8 cellular contexts compared by ENCODE assay signal in genomic region chr13:112711528-112712265, GRCh38. TPM values are rescaled to one million over a fixed set of nuclear protein-coding genes. Genes with fewer than 3 reads are reported as not detected.
A peak's percentile ranks its signal among the peaks of the same experiment; 100 is the strongest.
DNase-seq lines count a peak whose midpoint lies in the region; ATAC-seq, FAIRE-seq and TF ChIP-seq lines count a peak whose summit lies in the region.

No MANE protein-coding gene starts in this region.

- RAD21 ChIA-PET in GM12878 (lab: Charles Lee; ENCODE audit: unreplicated experiment): interaction anchor here (1.0 to 1.2 kb wide), 2 partner anchors 18 to 57 kb away, joined by 3 to 5 read pairs; no protein-coding TSS in a partner anchor

- H3K27ac ChIP-seq in GM12878 (ENCODE audit: control insufficient read depth, insufficient read depth): no peak overlapping the region

- intact Hi-C loops in Calu3 (cut with micrococcal nuclease; ENCODE audit: unreplicated experiment) (no loop called here), GM12878 (cut with micrococcal nuclease; ENCODE audit: unreplicated experiment) (no loop called here)
- intact Hi-C loops in activated CD4-positive, alpha-beta memory T cell treated with anti-CD3 and anti-CD28 coated beads for 36 hours (cut with micrococcal nuclease): no loop called here

- no peak overlapping the region for H3K4me3 ChIP-seq in GM12878
- H3K4me3 ChIP-seq in iPS-15b (ENCODE audit: low read depth, low read length): peak overlapping the region; percentile 33
- H3K4me3 ChIP-seq in retinal pigment epithelial cell (ENCODE audit: low read length): peak overlapping the region; percentile 29

- BruUV-seq in Calu3 (replicated peaks; lab: Mats Ljungman, UMichigan) (no TSS peak), GM12878 (replicated peaks; lab: Mats Ljungman, UMichigan) (no TSS peak)

- H3K36me3 Mint-ChIP-seq in Calu3 (ENCODE audit: insufficient read depth, unreplicated experiment): peaks cover 10% of the 10 kb centered on the region
- no peaks in the 10 kb centered on the region for H3K36me3 Mint-ChIP-seq in activated CD4-positive, alpha-beta memory T cell treated with anti-CD3 and anti-CD28 coated beads for 36 hours

- no peaks in the 10 kb centered on the region for H3K27me3 ChIP-seq in GM12878 (replicated peaks in 1 of 2; ENCODE audit: control insufficient read depth in 2 of 2, insufficient read depth in 2 of 2, low read length in 1 of 2)
- no peaks in the 10 kb centered on the region for H3K27me3 ChIP-seq in iPS-15b (ENCODE audit: control insufficient read depth, insufficient read depth, low read length)

- H3K36me3 ChIP-seq in GM12878 (ENCODE audit: control insufficient read depth in 2 of 2, insufficient read depth in 2 of 2, low read length in 1 of 2) (no peaks in the 10 kb centered on the region; a peak in 1 of 4 replicates), iPS-15b (ENCODE audit: control insufficient read depth, insufficient read depth, low read length) (peaks cover 10% of the 10 kb centered on the region)

- no peak overlapping the region for H3K4me2 ChIP-seq in GM12878 (ENCODE audit: control insufficient read depth, insufficient read depth)

- H3K4me3 Mint-ChIP-seq in Calu3 (ENCODE audit: low read depth, unreplicated experiment): no peak overlapping the region
- no peak overlapping the region for H3K4me3 Mint-ChIP-seq in activated CD4-positive, alpha-beta memory T cell treated with anti-CD3 and anti-CD28 coated beads for 36 hours

- no peaks in the 10 kb centered on the region for H3K9me3 Mint-ChIP-seq in Calu3 (ENCODE audit: low read depth, unreplicated experiment)
- H3K9me3 Mint-ChIP-seq in activated CD4-positive, alpha-beta memory T cell treated with anti-CD3 and anti-CD28 coated beads for 36 hours: no peaks in the 10 kb centered on the region

- no peak overlapping the region for H2AFZ ChIP-seq in GM12878 (ENCODE audit: control insufficient read depth, low read depth, low read length)

- no peaks in the 10 kb centered on the region for H4K20me1 ChIP-seq in GM12878 (ENCODE audit: control insufficient read depth, insufficient read depth)

- H3K27ac Mint-ChIP-seq in Calu3 (ENCODE audit: unreplicated experiment): no peak overlapping the region
- no peak overlapping the region for H3K27ac Mint-ChIP-seq in activated CD4-positive, alpha-beta memory T cell treated with anti-CD3 and anti-CD28 coated beads for 36 hours

- TF ChIP-seq EP300 in GM12878 (IDR thresholded peaks at IDR 0.05; ENCODE audit: borderline replicate concordance in 1 of 2, control insufficient read depth in 1 of 2, low read depth in 2 of 2, low read length in 2 of 2): peak in 1 of 2 experiments; percentile 24; a peak in 1 of 4 replicates

- POLR2A ChIA-PET in GM12878 (lab: Charles Lee): interaction anchor here (0.5 to 1.1 kb wide), 2 partner anchors 14 to 1355 kb away, joined by 3 to 4 read pairs; no protein-coding TSS in a partner anchor
- POLR2A ChIA-PET in activated CD4-positive, alpha-beta memory T cell treated with anti-CD3 and anti-CD28 coated beads for 36 hours (lab: Charles Lee): no interaction called here

- peaks cover 9% of the 10 kb centered on the region for H3K4me1 Mint-ChIP-seq in Calu3 (ENCODE audit: low read depth, unreplicated experiment)
- peaks cover 18% of the 10 kb centered on the region for H3K4me1 Mint-ChIP-seq in activated CD4-positive, alpha-beta memory T cell treated with anti-CD3 and anti-CD28 coated beads for 36 hours (ENCODE audit: low read depth)

- CTCF ChIA-PET in Calu3 (lab: Charles Lee): no interaction called here
- CTCF ChIA-PET in GM12878 (lab: Yijun Ruan, JAX): interaction anchor here (1.0 kb wide), 1 partner anchor 72 kb away, joined by 3 read pairs; no protein-coding TSS in a partner anchor
- CTCF ChIA-PET in activated CD4-positive, alpha-beta memory T cell treated with anti-CD3 and anti-CD28 coated beads for 36 hours (lab: Charles Lee): interaction anchor here (0.8 kb wide), 1 partner anchor 163 kb away, joined by 3 read pairs; no protein-coding TSS in a partner anchor

- no peak overlapping the region for H3K9ac ChIP-seq in GM12878 (ENCODE audit: control insufficient read depth, insufficient read depth, low read length)
- H3K9ac ChIP-seq in iPS-15b (ENCODE audit: low read depth, low read length): peak overlapping the region; percentile 28

- no peak for TF ChIP-seq RAD21 in GM12878 (IDR thresholded peaks at IDR 0.05; ENCODE audit: insufficient read depth, low read depth, low read length)

- 51% methylated on average over 22 of the region's 22 CpGs for WGBS in GM12878 (ENCODE audit: insufficient coverage, insufficient replicate concordance, low lambda C conversion rate, missing lambda C conversion rate)

- DNase-seq in Calu3 (peak; percentile 43), NCI-H146 treated with DMSO at 0.1 percent for 48 hours (lab: John Stamatoyannopoulos, UW; ENCODE audit: unreplicated experiment) (peak; percentile 33), GM12878 (ENCODE audit: low read depth, low spot score) (no peak), retinal pigment epithelial cell (ENCODE audit: low read depth) (peak; percentile 97), GM19240 (ENCODE audit: insufficient read length, low spot score) (no peak)
- DNase-seq in activated CD4-positive, alpha-beta memory T cell treated with anti-CD3 and anti-CD28 coated beads for 36 hours: no peak

- no peak for TF ChIP-seq POLR2A in GM12878 (IDR thresholded peaks at IDR 0.05; ENCODE audit: low read depth, low read length)

- TF ChIP-seq CTCF in Calu3 (IDR thresholded peaks at IDR 0.05; ENCODE audit: unreplicated experiment) (no peak), GM12878 (IDR thresholded peaks at IDR 0.05 in 2 of 3, conservative IDR thresholded peaks at IDR 0.05 in 1 of 3; ENCODE audit: control insufficient read depth in 2 of 3, extremely low read depth in 1 of 3, insufficient read depth in 1 of 3, low read depth in 3 of 3, low read length in 3 of 3) (0 out of 6 replicates have a peak, but pooled peaks of 1 of the 3 experiments have one; percentile 12), retinal pigment epithelial cell (conservative IDR thresholded peaks at IDR 0.05; ENCODE audit: low read depth, low read length) (peak; percentile 24)

- H3K79me2 ChIP-seq in GM12878 (ENCODE audit: control insufficient read depth, insufficient read depth, low read length): peaks cover 3% of the 10 kb centered on the region

- in situ Hi-C loops in GM12878 (cut with MboI): no loop called here

- ATAC-seq in GM21447 (IDR thresholded peaks at IDR 0.05; ENCODE audit: unreplicated experiment) (peak; percentile 73), GM12878 (peak; percentile 72)

- H3K9me3 ChIP-seq in GM12878 (replicated peaks; ENCODE audit: control insufficient read depth, insufficient read depth, low read length) (no peaks in the 10 kb centered on the region; the same call in 2 of the 3 replicates), iPS-15b (ENCODE audit: control insufficient read depth, insufficient read depth, low read length) (no peaks in the 10 kb centered on the region)

- H3K4me1 ChIP-seq in GM12878 (ENCODE audit: control insufficient read depth, insufficient read depth, low read length): peaks cover 9% of the 10 kb centered on the region
- H3K4me1 ChIP-seq in iPS-15b (ENCODE audit: control insufficient read depth, insufficient read depth, low read length): peaks cover 7% of the 10 kb centered on the region

- H3K27me3 Mint-ChIP-seq in Calu3 (ENCODE audit: unreplicated experiment): no peaks in the 10 kb centered on the region
- H3K27me3 Mint-ChIP-seq in activated CD4-positive, alpha-beta memory T cell treated with anti-CD3 and anti-CD28 coated beads for 36 hours: no peaks in the 10 kb centered on the region

- no peak for FAIRE-seq in GM12878 (lab: Jason Lieb, UNC)

- SMC1A ChIA-PET in GM12878 (lab: Charles Lee; ENCODE audit: uncharacterized antibody, unreplicated experiment): interaction anchor here (1.1 to 1.4 kb wide), 2 partner anchors 14 to 89 kb away, joined by 3 read pairs; no protein-coding TSS in a partner anchor

TF ChIP-seq in GM12878, 131 proteins besides CTCF, POLR2A, EP300 and RAD21 (continues in another document):
- no peak for TF ChIP-seq CHD1 (IDR thresholded peaks at IDR 0.05; ENCODE audit: low read depth, low read length)
- peak; percentile 38 for TF ChIP-seq MEF2B (IDR thresholded peaks at IDR 0.05; ENCODE audit: partially characterized antibody, poor library complexity, severe bottlenecking)

RNA-seq across cellular contexts. Expression of gene ATP11A, which starts 21.9 kb away (rescaled TPM):
- 113 and 115 TPM in 2 replicates for total RNA-seq in Calu3 (2022)
- total RNA-seq in GM12878 (2013; cell fraction: nucleolus; rRNA removed): 142 and 148 TPM in 2 replicates
- 12.3 and 14.3 TPM in 2 replicates for total RNA-seq in GM12878 (2014; rRNA removed)
- 8.4 and 8.9 TPM in 2 replicates for total RNA-seq in GM12878 (2014; rRNA removed; fragmentation: Illumina TruSeq; extraction: Trizol)
- 59.0 and 69.6 TPM in 2 replicates for total RNA-seq in GM12878 (2021)
- 10.8 TPM for polyA plus RNA-seq in GM12878 (2011; ENCODE audit: low read depth)
- polyA plus RNA-seq in GM12878 (2011; rRNA removed): 5.7 and 5.9 TPM in 2 replicates
- 9.3 and 11.4 TPM in 2 replicates for polyA plus RNA-seq in GM12878 (2011; cell fraction: cytosol; rRNA removed)
- polyA plus RNA-seq in GM12878 (2011; cell fraction: nucleus; rRNA removed): 86.2 and 125 TPM in 2 replicates
- polyA plus RNA-seq in GM12878 (2012): 16.6 and 17.2 TPM in 2 replicates
- 17.6 and 21.6 TPM in 2 replicates for polyA plus RNA-seq in GM12878 (2014; fragmentation: Illumina TruSeq; extraction: Trizol)
- 1 to 10 TPM; 1.4 to 2.1 TPM for polyA plus RNA-seq in GM12878 (2014; fragmentation: Nextera tagmentation; extraction: Ambion mirVana)
- polyA plus RNA-seq in GM12878 (2014; rRNA removed): 21.9 and 31.1 TPM in 2 replicates
- 10 to 100 TPM; 14.5 to 17.2 TPM for polyA plus RNA-seq in GM12878 (2016; fragmentation: Nextera tagmentation; extraction: Ambion mirVana)
- 21.1 and 21.8 TPM in 2 replicates for polyA minus RNA-seq in GM12878 (2011; rRNA and poly(A)+ RNA removed)
- polyA minus RNA-seq in GM12878 (2011; cell fraction: cytosol; rRNA and poly(A)+ RNA removed): 15.1 and 16.3 TPM in 2 replicates
- 31.6 and 60.1 TPM in 2 replicates for polyA minus RNA-seq in GM12878 (2011; cell fraction: nucleus; rRNA and poly(A)+ RNA removed)
- total RNA-seq in activated CD4-positive, alpha-beta memory T cell treated with anti-CD3 and anti-CD28 coated beads for 36 hours: 10 to 100 TPM; 36.6 to 38.7 TPM

Comparison
In these comparisons a context has a peak if more than half of its experiments do, and no peak if none do; other contexts are left out.
1. DNase-seq: peak in Calu3 (single experiment), NCI-H146 treated with DMSO at 0.1 percent for 48 hours (single experiment) and retinal pigment epithelial cell (single experiment); none in GM12878 (single experiment), activated CD4-positive, alpha-beta memory T cell treated with anti-CD3 and anti-CD28 coated beads for 36 hours (single experiment) and GM19240 (single experiment).